In genomic region chr5:177472460-177473441, GRCh38 we compare ENCODE assay signal across 1 cellular context.
A peak's percentile ranks its signal among the peaks of the same experiment; 100 is the strongest.
TF ChIP-seq lines count a peak whose summit lies in the region.

No MANE protein-coding gene starts in this region.

TF ChIP-seq in endothelial cell of umbilical vein, 7 proteins besides CTCF, POLR2A, EP300 and RAD21:
- TF ChIP-seq MAX (IDR thresholded peaks at IDR 0.05; ENCODE audit: insufficient read depth, insufficient read length) (no peak), POLR2AphosphoS5 (IDR thresholded peaks at IDR 0.05; ENCODE audit: insufficient read depth, low read depth, low read length) (peak; percentile 68), MYC (IDR thresholded peaks at IDR 0.05; ENCODE audit: low read depth, low read length) (no peak), GATA2 (IDR thresholded peaks at IDR 0.05; ENCODE audit: insufficient read depth, insufficient read length, low read depth, low read length) (no peak)
